Comparison of ENCODE assay signal across 14 cellular contexts in the genomic region with DNA sequence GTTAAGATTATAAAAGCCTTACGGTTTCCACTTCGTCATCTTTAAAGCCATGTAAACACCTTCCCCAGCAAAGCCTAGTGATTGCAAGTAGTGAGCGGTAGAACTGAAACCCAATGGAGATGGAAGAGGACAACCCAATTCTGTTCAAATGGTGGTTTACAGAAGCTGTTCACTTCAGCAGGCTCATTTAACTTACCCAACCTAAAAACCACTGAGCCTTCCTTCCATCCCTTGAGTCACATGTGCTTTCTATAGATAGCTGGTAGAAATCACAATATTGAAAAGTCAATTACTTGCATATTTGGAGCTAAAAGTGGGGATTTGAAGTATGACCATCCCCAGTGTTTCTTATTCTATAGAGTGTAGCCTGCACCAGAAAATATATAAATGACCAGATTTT.
"Had no signal": no experiment of that assay in that cellular context is flagged by ENCODE, and none has a peak within 500 bp of the region (broad histone marks: within the 10 kb centered on the region; RNA-seq: fewer than 3 reads in every experiment).

No MANE protein-coding gene starts in this region.

- H3K4me3 ChIP-seq: tibial artery had no signal

- H3K27ac ChIP-seq: tibial artery had no signal

- H3K36me3 ChIP-seq: tibial artery had no signal

- H3K9me3 ChIP-seq: tibial artery had no signal

- ATAC-seq: natural killer cell treated with Interleukin-12 subunit alpha and Interleukin-12 subunit beta and Interleukin-15 and Interleukin-18, amount 100 ng/mL, for 72 hours; stimulated activated naive B cell treated with anti-CD40 and anti-IgM and Interleukin-4, amounts not matched to agents 10 μg/mL and 1 μg/mL and 100 μg/mL, for 72 hours had no signal

- DNase-seq: activated CD4-positive, CD25-positive, alpha-beta regulatory T cell treated with anti-CD3 and anti-CD28 coated beads, Interleukin-2, amount 50 U/mL, for 72 hours; activated naive CD4-positive, alpha-beta T cell; activated naive CD8-positive, alpha-beta T cell treated with anti-CD3 and anti-CD28 coated beads, Interleukin-2, amount 10 ng/mL, durations not matched to agents 7 days and 5 days; activated T-cell treated with anti-CD3 and anti-CD28 coated beads for 4 hours; anterior cingulate cortex; effector CD8-positive, alpha-beta T cell; foreskin melanocyte; mesendoderm; nucleus accumbens; posterior cingulate gyrus; retina; stimulated activated naive B cell treated with anti-CD40 and anti-IgM and Interleukin-4, amounts not matched to agents 10 μg/mL and 1 μg/mL and 100 μg/mL, for 72 hours; tibial artery had no signal

- H3K27me3 ChIP-seq: tibial artery had no signal
